ENCODE assay signal across 18 cellular contexts in the genomic region with DNA sequence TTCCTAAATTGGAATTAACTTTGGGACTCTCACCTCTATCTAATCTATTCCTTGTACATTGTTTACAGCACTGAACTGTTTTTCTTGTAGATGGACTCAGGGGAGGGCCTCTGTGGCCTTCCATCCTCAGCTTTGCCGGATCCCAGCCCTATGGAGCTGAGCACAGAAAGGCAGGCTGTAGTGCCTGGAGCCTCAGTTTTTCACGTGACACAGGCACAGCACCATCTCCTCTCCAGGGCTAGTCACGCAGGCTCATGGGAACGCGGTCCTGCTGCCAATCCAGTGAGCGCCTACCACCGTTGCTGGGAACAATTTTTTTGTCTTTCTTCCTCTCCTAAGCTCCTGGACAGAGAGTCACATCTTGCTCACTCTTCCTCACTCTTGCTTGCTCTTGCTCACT.
DNase-seq lines count a peak whose midpoint lies in the region; ATAC-seq lines count a peak whose summit lies in the region.
"Had no signal": no experiment of that assay in that cellular context is flagged by ENCODE, and none has a peak within 500 bp of the region (broad histone marks: within the 10 kb centered on the region; RNA-seq: fewer than 3 reads in every experiment).

No MANE protein-coding gene starts in this region.

- H3K27me3 Mint-ChIP-seq in central memory CD8-positive, alpha-beta T cell = no peaks in the 10 kb centered on the region

- no peak for ATAC-seq in central memory CD8-positive, alpha-beta T cell (replicated peaks; ENCODE audit: extremely low read depth, poor library complexity, severe bottlenecking)
- no peak for ATAC-seq in GM18868 (IDR thresholded peaks at IDR 0.05; ENCODE audit: unreplicated experiment)
- no peak for ATAC-seq in GM21786 (IDR thresholded peaks at IDR 0.05; ENCODE audit: unreplicated experiment)

- no peak for DNase-seq in central memory CD8-positive, alpha-beta T cell (ENCODE audit: low spot score in 2 of 2)
- DNase-seq in midbrain (lab: John Stamatoyannopoulos, UW) (peak; percentile 46), substantia nigra (lab: John Stamatoyannopoulos, UW) (peak in 10 of 49 donors; percentile 25 to 65 (median 40)), Kasumi-1 (lab: John Stamatoyannopoulos, UW) (no peak)
- DNase-seq: CD4-positive, CD25-positive, alpha-beta regulatory T cell; DMS79; NCI-H1105 treated with DMSO at 0.1 percent for 48 hours; NCI-H187 treated with DMSO at 0.1 percent for 48 hours; NCI-H2171; NCI-H446; NK-92 treated with Interleukin-12 subunit alpha and Interleukin-12 subunit beta, amount 100 ng/mL, for 24 hours; OCI-M1 had no signal

- no peaks in the 10 kb centered on the region for H3K4me1 Mint-ChIP-seq in central memory CD8-positive, alpha-beta T cell
- H3K4me1 Mint-ChIP-seq: B cell, IgD-negative memory B cell had no signal

- no peaks in the 10 kb centered on the region for H3K9me3 Mint-ChIP-seq in central memory CD8-positive, alpha-beta T cell
- H3K9me3 Mint-ChIP-seq: GM23338 had no signal

- H3K27ac ChIP-seq in adipose tissue (ENCODE audit: low read depth, low read length) (peak overlapping the region; percentile 7), substantia nigra (ENCODE audit: low read depth, low read length, poor library complexity, severe bottlenecking) (peak overlapping the region; percentile 83)

- H3K36me3 Mint-ChIP-seq in central memory CD8-positive, alpha-beta T cell (ENCODE audit: insufficient read depth) = no peaks in the 10 kb centered on the region
- H3K36me3 Mint-ChIP-seq: CD4-positive, CD25-positive, alpha-beta regulatory T cell had no signal

- no peak overlapping the region for H3K4me3 Mint-ChIP-seq in central memory CD8-positive, alpha-beta T cell
- H3K4me3 Mint-ChIP-seq: B cell; CD4-positive, CD25-positive, alpha-beta regulatory T cell; GM23338; IgD-negative memory B cell had no signal

- peak overlapping the region; percentile 3 for H3K27ac Mint-ChIP-seq in central memory CD8-positive, alpha-beta T cell (ENCODE audit: low read depth)
- H3K27ac Mint-ChIP-seq: B cell, GM23338, IgD-negative memory B cell had no signal

- WGBS in adipose tissue, 3 donors = 74 to 89% (median 87%) methylated on average over 7 of the region's 7 CpGs
